Comparison of ENCODE assay signal across 12 cellular contexts in the genomic region with DNA sequence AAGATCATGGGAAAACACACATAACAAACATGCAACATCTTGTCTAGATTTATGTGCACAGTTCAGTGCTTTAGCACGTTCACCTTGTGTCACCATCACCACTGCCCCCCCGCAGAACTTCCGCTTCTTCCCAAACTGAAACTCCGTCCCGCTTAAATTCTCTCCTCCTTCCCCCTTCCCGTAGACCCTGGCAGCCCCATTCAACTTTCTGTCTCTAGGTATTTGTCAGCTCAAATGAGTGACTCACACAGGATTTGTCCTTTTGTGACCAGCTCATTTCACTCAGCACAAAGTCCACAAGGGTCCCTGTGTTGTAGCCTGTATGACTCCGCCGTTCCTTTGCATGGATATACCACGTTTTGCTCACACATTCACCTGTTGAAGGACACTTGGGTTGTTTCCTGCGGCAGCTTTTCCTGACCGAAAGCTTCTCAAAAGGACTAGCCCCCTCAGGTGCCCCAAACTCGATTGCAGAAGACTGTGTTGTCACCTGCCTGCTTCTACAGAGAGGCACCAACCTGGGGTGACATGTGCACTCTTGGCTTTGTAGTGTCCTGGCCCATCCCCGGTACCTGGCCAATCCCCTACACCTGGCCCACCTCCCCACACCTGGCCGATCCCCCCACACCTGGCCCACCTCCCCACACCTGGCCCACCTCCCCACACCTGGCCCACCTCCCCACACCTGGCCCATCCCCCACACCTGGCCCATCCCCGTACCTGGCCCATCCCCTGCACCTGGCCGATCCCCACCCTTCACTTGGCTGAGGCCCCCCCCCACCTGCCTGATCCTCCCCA. TPM values are rescaled to one million over a fixed set of nuclear protein-coding genes. Genes with fewer than 3 reads are reported as not detected.
DNase-seq lines count a peak whose midpoint lies in the region; ATAC-seq and TF ChIP-seq lines count a peak whose summit lies in the region.
"Had no signal": no experiment of that assay in that cellular context is flagged by ENCODE, and none has a peak within 500 bp of the region (broad histone marks: within the 10 kb centered on the region; RNA-seq: fewer than 3 reads in every experiment).

No MANE protein-coding gene starts in this region.

- no peaks in the 10 kb centered on the region for H3K27me3 Mint-ChIP-seq in Calu3 (ENCODE audit: unreplicated experiment)
- H3K27me3 Mint-ChIP-seq in WTC11 (ENCODE audit: low read depth), result no peaks in the 10 kb centered on the region

- H3K4me1 ChIP-seq in HEK293 (ENCODE audit: control insufficient read depth, insufficient read depth, low read length) (0 out of 2 replicates have a peak, but pooled peaks cover 2% of the 10 kb centered on the region), neuronal stem cell (ENCODE audit: control insufficient read depth in 2 of 2, insufficient read depth in 1 of 2, low read depth in 1 of 2, low read length in 2 of 2) (peaks cover 19 to 39% of the 10 kb centered on the region in 2 donors)

- H3K18ac ChIP-seq in neuronal stem cell (ENCODE audit: low read length), result peak overlapping the region; percentile 53

- H3K4me1 Mint-ChIP-seq in Calu3 (ENCODE audit: low read depth, unreplicated experiment), result peaks cover 12% of the 10 kb centered on the region
- H3K4me1 Mint-ChIP-seq in WTC11, result peaks cover 91% of the 10 kb centered on the region

- POLR2A ChIA-PET in HEK293 (lab: Yijun Ruan, JAX) (no interaction called here), WTC11 (lab: Charles Lee) (no interaction called here)

- no peak overlapping the region for H3K4ac ChIP-seq in neuronal stem cell (ENCODE audit: low read length)

- no peak overlapping the region for H3K23ac ChIP-seq in neuronal stem cell (ENCODE audit: low read depth, low read length, poor library complexity)

- peaks cover 7% of the 10 kb centered on the region for H3K79me1 ChIP-seq in neuronal stem cell (ENCODE audit: low read depth, low read length)

- intact Hi-C loops in Calu3 (cut with micrococcal nuclease; ENCODE audit: unreplicated experiment), result no loop called here

- no peak overlapping the region for H2BK15ac ChIP-seq in neuronal stem cell (ENCODE audit: low read length)

- H3K9me3 ChIP-seq in HEK293 (ENCODE audit: control insufficient read depth, insufficient read depth, low read depth, low read length), result no peaks in the 10 kb centered on the region
- H3K9me3 ChIP-seq in neuronal stem cell (replicated peaks in 1 of 2; ENCODE audit: control insufficient read depth in 2 of 2, insufficient read depth in 1 of 2, low read depth in 1 of 2, low read length in 2 of 2), result peaks cover 10 to 12% of the 10 kb centered on the region in 2 donors
- H3K9me3 ChIP-seq: HAP-1 had no signal

- no TSS peak for BruUV-seq in Calu3 (replicated peaks; lab: Mats Ljungman, UMichigan)

- no peak for ATAC-seq in WTC11
- no peak for ATAC-seq in GM18502 (IDR thresholded peaks at IDR 0.05; ENCODE audit: poor library complexity, unreplicated experiment)

- no peak overlapping the region for H3K4me2 ChIP-seq in neuronal stem cell (ENCODE audit: insufficient read depth, low read length, poor library complexity, severe bottlenecking)

- CTCF ChIA-PET in Calu3 (lab: Charles Lee) (interaction anchor here (0.7 kb wide), 1 partner anchor 143 kb away, joined by 3 read pairs; no protein-coding TSS in a partner anchor), HEK293 (lab: Yijun Ruan, JAX) (no interaction called here), WTC11 (lab: Charles Lee) (no interaction called here)

- H3K9me3 Mint-ChIP-seq in Calu3 (ENCODE audit: low read depth, unreplicated experiment), result no peaks in the 10 kb centered on the region
- no peaks in the 10 kb centered on the region for H3K9me3 Mint-ChIP-seq in WTC11

- TF ChIP-seq CTCF in Calu3 (IDR thresholded peaks at IDR 0.05; ENCODE audit: unreplicated experiment) (no peak), HEK293 (tag by site-specific recombination; IDR thresholded peaks at IDR 0.05) (no peak), WTC11 (IDR thresholded peaks at IDR 0.05) (no peak)

- DNase-seq in Calu3 (peak; percentile 24), WTC11 (ENCODE audit: low spot score) (peak; percentile 39), neuronal stem cell (ENCODE audit: low spot score) (no peak), NCI-H128 (lab: John Stamatoyannopoulos, UW; ENCODE audit: unreplicated experiment) (no peak), AG08395 (ENCODE audit: low spot score) (no peak), COLO668 (lab: John Stamatoyannopoulos, UW; ENCODE audit: unreplicated experiment) (no peak)
- DNase-seq: activated CD8-positive, alpha-beta memory T cell treated with anti-CD3 and anti-CD28 coated beads for 24 hours; activated gamma-delta T cell treated with Interleukin-2 at 50 U/mL for 16 hours; NCI-H446 had no signal

- no peak overlapping the region for H3K4me3 ChIP-seq in HEK293 (ENCODE audit: low read depth, low read length)
- no peak overlapping the region for H3K4me3 ChIP-seq in neuronal stem cell (ENCODE audit: low read length in 2 of 2)
- H3K4me3 ChIP-seq: HAP-1 had no signal

- no CpG with 5 or more reads among the region's 16 CpGs for WGBS in neuronal stem cell (ENCODE audit: extremely low coverage in 2 of 2, insufficient read length in 2 of 2, insufficient replicate concordance in 1 of 2), 2 donors

- H3K27me3 ChIP-seq in neuronal stem cell (ENCODE audit: control insufficient read depth in 3 of 3, insufficient read depth in 3 of 3, low read depth in 1 of 3, low read length in 3 of 3), result no peaks in the 10 kb centered on the region

- H3K27ac Mint-ChIP-seq in Calu3 (ENCODE audit: unreplicated experiment) (no peak overlapping the region), WTC11 (peak overlapping the region; percentile 98)

- peak overlapping the region; percentile 27 for H3K4me3 Mint-ChIP-seq in Calu3 (ENCODE audit: low read depth, unreplicated experiment)
- H3K4me3 Mint-ChIP-seq in WTC11, result peak overlapping the region; percentile 26

- no peak overlapping the region for H4K8ac ChIP-seq in neuronal stem cell (ENCODE audit: low read depth, low read length)

- H2BK12ac ChIP-seq in neuronal stem cell (ENCODE audit: low read length), result peak overlapping the region; percentile 30

- H3K14ac ChIP-seq in neuronal stem cell (ENCODE audit: low read length), result no peak overlapping the region

- H3K36me3 ChIP-seq in HEK293 (ENCODE audit: control insufficient read depth in 2 of 2, insufficient read depth in 1 of 2, low read length in 2 of 2), result no peaks in the 10 kb centered on the region
- peaks cover 0 to 5% of the 10 kb centered on the region in 2 donors for H3K36me3 ChIP-seq in neuronal stem cell (replicated peaks in 1 of 2; ENCODE audit: control insufficient read depth in 2 of 2, insufficient read depth in 2 of 2, low read length in 2 of 2)
- H3K36me3 ChIP-seq: HAP-1 had no signal

- no peak overlapping the region for H2BK5ac ChIP-seq in neuronal stem cell (ENCODE audit: low read length)

- H4K91ac ChIP-seq in neuronal stem cell (ENCODE audit: low read depth, low read length, poor library complexity), result no peak overlapping the region

- H3K36me3 Mint-ChIP-seq in Calu3 (ENCODE audit: insufficient read depth, unreplicated experiment) (peaks cover 16% of the 10 kb centered on the region), WTC11 (peaks cover 10% of the 10 kb centered on the region)

- H2AK5ac ChIP-seq in neuronal stem cell (ENCODE audit: low read depth, low read length), result peak overlapping the region; percentile 90

- H3K9ac ChIP-seq in neuronal stem cell (ENCODE audit: low read depth, low read length, poor library complexity), result no peak overlapping the region

- no peak overlapping the region for H3K27ac ChIP-seq in HEK293 (ENCODE audit: extremely low read depth, low read depth, low read length)
- H3K27ac ChIP-seq in neuronal stem cell (replicated peaks; ENCODE audit: low read length), result no peak overlapping the region

- no peak overlapping the region for H2BK120ac ChIP-seq in neuronal stem cell (ENCODE audit: low read depth, low read length)

- no peak overlapping the region for H2AFZ ChIP-seq in neuronal stem cell (ENCODE audit: low read length)

TF ChIP-seq in HEK293, 187 proteins besides CTCF, POLR2A, EP300 and RAD21:
- TF ChIP-seq ZBTB48 (tag by site-specific recombination; IDR thresholded peaks at IDR 0.05) (no peak), ZNF324 (tag by site-specific recombination; IDR thresholded peaks at IDR 0.05) (no peak), ZNF785 (tag by site-specific recombination; IDR thresholded peaks at IDR 0.05) (no peak), ZEB2 (tag by site-specific recombination; IDR thresholded peaks at IDR 0.05) (peak; percentile 92), BCL11B (tag by site-specific recombination; IDR thresholded peaks at IDR 0.05; ENCODE audit: low read depth) (no peak), ZNF549 (tag by site-specific recombination; IDR thresholded peaks at IDR 0.05) (no peak), SCRT2 (tag by site-specific recombination; IDR thresholded peaks at IDR 0.05) (peak; percentile 47; the same call in 1 of the 2 replicates), SETDB1 (IDR thresholded peaks at IDR 0.05; ENCODE audit: insufficient read length, low read length) (peak; percentile 79)

TF ChIP-seq in WTC11, 78 proteins besides CTCF, POLR2A, EP300 and RAD21 (continues in another document):
- TF ChIP-seq NR1H2 (CRISPR knock-in tag; IDR thresholded peaks at IDR 0.05) (no peak), SMAD4 (CRISPR knock-in tag; IDR thresholded peaks at IDR 0.05) (no peak), NFATC4 (CRISPR knock-in tag; IDR thresholded peaks at IDR 0.05) (no peak), SOX15 (CRISPR knock-in tag; IDR thresholded peaks at IDR 0.05) (no peak), ZNF396 (CRISPR knock-in tag; IDR thresholded peaks at IDR 0.05; ENCODE audit: borderline replicate concordance) (no peak), CBFB (CRISPR knock-in tag; IDR thresholded peaks at IDR 0.05; ENCODE audit: low read depth) (no peak)
- TF ChIP-seq, protein P1, sequence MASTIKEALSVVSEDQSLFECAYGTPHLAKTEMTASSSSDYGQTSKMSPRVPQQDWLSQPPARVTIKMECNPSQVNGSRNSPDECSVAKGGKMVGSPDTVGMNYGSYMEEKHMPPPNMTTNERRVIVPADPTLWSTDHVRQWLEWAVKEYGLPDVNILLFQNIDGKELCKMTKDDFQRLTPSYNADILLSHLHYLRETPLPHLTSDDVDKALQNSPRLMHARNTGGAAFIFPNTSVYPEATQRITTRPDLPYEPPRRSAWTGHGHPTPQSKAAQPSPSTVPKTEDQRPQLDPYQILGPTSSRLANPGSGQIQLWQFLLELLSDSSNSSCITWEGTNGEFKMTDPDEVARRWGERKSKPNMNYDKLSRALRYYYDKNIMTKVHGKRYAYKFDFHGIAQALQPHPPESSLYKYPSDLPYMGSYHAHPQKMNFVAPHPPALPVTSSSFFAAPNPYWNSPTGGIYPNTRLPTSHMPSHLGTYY (CRISPR knock-in tag; IDR thresholded peaks at IDR 0.05), result no peak
- TF ChIP-seq, protein P2, sequence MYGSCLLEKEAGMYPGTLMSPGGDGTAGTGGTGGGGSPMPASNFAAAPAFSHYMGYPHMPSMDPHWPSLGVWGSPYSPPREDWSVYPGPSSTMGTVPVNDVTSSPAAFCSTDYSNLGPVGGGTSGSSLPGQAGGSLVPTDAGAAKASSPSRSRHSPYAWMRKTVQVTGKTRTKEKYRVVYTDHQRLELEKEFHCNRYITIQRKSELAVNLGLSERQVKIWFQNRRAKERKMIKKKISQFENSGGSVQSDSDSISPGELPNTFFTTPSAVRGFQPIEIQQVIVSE (CRISPR knock-in tag; IDR thresholded peaks at IDR 0.05; ENCODE audit: borderline replicate concordance), result no peak

RNA-seq across cellular contexts. Expression of a gene that starts 25.1 kb away (rescaled TPM):
- total RNA-seq in Calu3 (2022), result 113 and 115 TPM in 2 replicates
- 100 to 133 TPM (median 126 TPM) in 3 replicates for total RNA-seq in WTC11 (2021)
- polyA plus RNA-seq in neuronal stem cell (2013, experiment 1 of 2), result 22.9 TPM
- 23.4 TPM for polyA plus RNA-seq in neuronal stem cell (2013, experiment 2 of 2)

Comparison
In these comparisons a context has a peak if more than half of its experiments do, and no peak if none do; other contexts are left out.
1. DNase-seq: peak in Calu3 (single experiment) and WTC11 (single experiment); none in neuronal stem cell (single experiment), NCI-H128 (single experiment), AG08395 (single experiment) and COLO668 (single experiment).